ENCODE assay signal across 11 cellular contexts in the genomic region with DNA sequence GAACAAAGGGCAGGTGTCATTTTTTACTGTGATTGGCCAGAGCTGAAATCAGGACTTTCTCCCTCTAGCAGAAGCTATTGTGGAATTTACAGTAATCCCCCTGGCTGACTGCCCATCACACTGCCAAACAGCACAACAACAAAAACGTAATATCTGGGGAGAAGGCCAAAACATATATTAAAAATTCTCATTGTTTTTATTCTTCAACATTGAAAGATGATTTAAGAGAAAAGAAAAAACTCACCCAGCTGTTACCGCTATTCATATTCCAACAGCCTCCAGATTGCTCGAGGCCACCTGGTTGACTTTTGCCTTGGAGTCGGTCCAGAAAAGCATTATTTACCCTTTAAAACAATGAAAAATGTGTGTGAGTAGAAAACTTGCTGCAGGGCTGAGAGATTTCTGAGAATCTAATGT.
DNase-seq lines count a peak whose midpoint lies in the region; TF ChIP-seq lines count a peak whose summit lies in the region.
"Had no signal": no experiment of that assay in that cellular context is flagged by ENCODE, and none has a peak within 500 bp of the region (broad histone marks: within the 10 kb centered on the region; RNA-seq: fewer than 3 reads in every experiment).

No MANE protein-coding gene starts in this region.

- H3K27ac ChIP-seq in brain microvascular endothelial cell (no peak overlapping the region), prostate gland (no peak overlapping the region)

- WGBS in prostate gland: 9% methylated on average over 4 of the region's 4 CpGs

- H3K4me3 Mint-ChIP-seq in progenitor cell of endocrine pancreas (ENCODE audit: low read depth): no peak overlapping the region
- H3K4me3 Mint-ChIP-seq: activated CD4-positive, alpha-beta memory T cell treated with anti-CD3 and anti-CD28 coated beads, Interleukin-2, amount 10 ng/mL, durations not matched to agents 7 days and 5 days; activated naive CD8-positive, alpha-beta T cell treated with anti-CD3 and anti-CD28 coated beads, Interleukin-2, amount 10 ng/mL, durations not matched to agents 7 days and 5 days had no signal

- H3K36me3 ChIP-seq in brain microvascular endothelial cell (replicated peaks) (no peaks in the 10 kb centered on the region), prostate gland (no peaks in the 10 kb centered on the region)

- no peaks in the 10 kb centered on the region for H3K9me3 ChIP-seq in prostate gland

- TF ChIP-seq POLR2A in prostate gland (IDR thresholded peaks at IDR 0.05): no peak

- H3K27me3 ChIP-seq in brain microvascular endothelial cell (replicated peaks) (no peaks in the 10 kb centered on the region), prostate gland (replicated peaks; ENCODE audit: insufficient read depth) (no peaks in the 10 kb centered on the region)

- in situ Hi-C loops in brain microvascular endothelial cell (cut with HindIII; ENCODE audit: low pct_ligation_motif_present, low sequenced_read_pairs): no loop called here

- H3K27me3 Mint-ChIP-seq in progenitor cell of endocrine pancreas: no peaks in the 10 kb centered on the region
- H3K27me3 Mint-ChIP-seq: activated CD4-positive, alpha-beta memory T cell treated with anti-CD3 and anti-CD28 coated beads, Interleukin-2, amount 10 ng/mL, durations not matched to agents 7 days and 5 days; activated naive CD8-positive, alpha-beta T cell treated with anti-CD3 and anti-CD28 coated beads, Interleukin-2, amount 10 ng/mL, durations not matched to agents 7 days and 5 days had no signal

- no peaks in the 10 kb centered on the region for H3K4me1 Mint-ChIP-seq in progenitor cell of endocrine pancreas (ENCODE audit: low read depth)

- no peak for TF ChIP-seq CTCF in HFF-Myc (IDR thresholded peaks at IDR 0.05; ENCODE audit: low read depth, low read length, missing control alignments)
- TF ChIP-seq CTCF in brain microvascular endothelial cell (IDR thresholded peaks at IDR 0.05; ENCODE audit: low read depth, low read length, missing control alignments): no peak
- no peak for TF ChIP-seq CTCF in progenitor cell of endocrine pancreas (IDR thresholded peaks at IDR 0.05; ENCODE audit: unreplicated experiment)
- TF ChIP-seq CTCF in prostate gland (IDR thresholded peaks at IDR 0.05): no peak

- no peaks in the 10 kb centered on the region for H3K36me3 Mint-ChIP-seq in progenitor cell of endocrine pancreas (ENCODE audit: insufficient read depth)

- DNase-seq in HFF-Myc (ENCODE audit: extremely low read depth, low read depth) (peak; percentile 45), NCI-H2227 (lab: John Stamatoyannopoulos, UW; ENCODE audit: unreplicated experiment) (peak; percentile 43), brain microvascular endothelial cell (peak; percentile 51), non-pigmented ciliary epithelial cell (ENCODE audit: low read depth) (peak; percentile 47), progenitor cell of endocrine pancreas (ENCODE audit: low spot score, unreplicated experiment) (no peak), prostate gland (ENCODE audit: low spot score) (no peak), T-helper 9 cell (no peak)
- DNase-seq: activated CD4-positive, alpha-beta memory T cell treated with anti-CD3 and anti-CD28 coated beads, Interleukin-2, amount 10 ng/mL, durations not matched to agents 7 days and 5 days; activated naive CD8-positive, alpha-beta T cell treated with anti-CD3 and anti-CD28 coated beads, Interleukin-2, amount 10 ng/mL, durations not matched to agents 7 days and 5 days; foreskin melanocyte; stimulated activated naive CD4-positive, alpha-beta T cell treated with Interleukin-2 at 50 U/mL for 16 hours had no signal

- H3K4me1 ChIP-seq in prostate gland (replicated peaks): no peaks in the 10 kb centered on the region

- no peaks in the 10 kb centered on the region for H3K9me3 Mint-ChIP-seq in progenitor cell of endocrine pancreas (ENCODE audit: low read depth)
- H3K9me3 Mint-ChIP-seq: activated CD4-positive, alpha-beta memory T cell treated with anti-CD3 and anti-CD28 coated beads, Interleukin-2, amount 10 ng/mL, durations not matched to agents 7 days and 5 days; activated naive CD8-positive, alpha-beta T cell treated with anti-CD3 and anti-CD28 coated beads, Interleukin-2, amount 10 ng/mL, durations not matched to agents 7 days and 5 days had no signal

- H3K27ac Mint-ChIP-seq in progenitor cell of endocrine pancreas: no peak overlapping the region
- H3K27ac Mint-ChIP-seq: activated CD4-positive, alpha-beta memory T cell treated with anti-CD3 and anti-CD28 coated beads, Interleukin-2, amount 10 ng/mL, durations not matched to agents 7 days and 5 days; activated naive CD8-positive, alpha-beta T cell treated with anti-CD3 and anti-CD28 coated beads, Interleukin-2, amount 10 ng/mL, durations not matched to agents 7 days and 5 days had no signal

- no peak overlapping the region for H3K4me3 ChIP-seq in HFF-Myc (replicated peaks; ENCODE audit: low read depth, low read length)
- H3K4me3 ChIP-seq in brain microvascular endothelial cell (ENCODE audit: low read depth, low read length): no peak overlapping the region
- H3K4me3 ChIP-seq in prostate gland: no peak overlapping the region

- intact Hi-C loops in prostate gland (cut with DNase I): no loop called here

Comparison
In these comparisons a context has a peak if more than half of its experiments do, and no peak if none do; other contexts are left out.
1. DNase-seq: peak in HFF-Myc (single experiment), NCI-H2227 (single experiment), brain microvascular endothelial cell (single experiment) and non-pigmented ciliary epithelial cell (single experiment); none in progenitor cell of endocrine pancreas (single experiment), prostate gland (single experiment) and T-helper 9 cell (single experiment).